Comparison of ENCODE assay signal across 8 cellular contexts in the genomic region with DNA sequence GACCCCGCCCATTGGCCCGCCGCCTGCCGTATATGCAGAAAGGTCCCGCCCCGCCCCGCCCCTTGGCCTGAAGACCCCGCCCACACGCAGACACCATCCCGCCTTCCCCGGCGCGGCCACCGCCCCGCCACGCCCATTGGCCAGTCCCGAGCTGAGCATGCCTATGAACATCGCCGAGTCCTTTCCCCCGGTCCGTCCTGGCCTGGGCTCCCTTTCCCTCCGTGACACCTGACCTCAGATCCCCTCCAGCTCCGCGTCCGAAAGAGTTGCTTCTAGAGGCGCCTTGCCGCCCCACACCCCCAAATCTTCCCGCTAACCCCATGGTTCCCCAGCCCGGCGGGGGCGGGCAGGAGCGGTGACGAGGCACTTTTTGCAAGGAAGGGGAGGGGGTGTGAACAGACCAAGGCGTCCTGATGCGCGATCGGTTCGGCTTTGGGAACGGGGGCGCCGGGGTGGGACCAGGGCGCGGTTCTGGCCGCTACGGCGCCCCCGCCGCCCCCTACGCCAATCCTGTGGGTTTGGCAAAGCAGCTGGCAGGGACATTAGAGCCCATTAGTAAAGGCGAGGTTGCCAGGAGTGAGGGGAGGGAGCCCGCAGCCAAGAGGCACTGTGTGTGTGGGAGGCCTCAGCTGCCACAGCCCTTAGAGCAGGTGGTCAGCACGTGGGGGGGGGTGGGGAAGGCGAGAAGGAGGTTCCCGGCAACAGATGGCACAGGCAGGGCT.
DNase-seq lines count a peak whose midpoint lies in the region; ATAC-seq and TF ChIP-seq lines count a peak whose summit lies in the region.

No MANE protein-coding gene starts in this region.

- peak overlapping the region; percentile 85 for H3K27ac ChIP-seq in caudate nucleus (ENCODE audit: low read depth, low read length)

- DNase-seq in NCI-H345 (lab: John Stamatoyannopoulos, UW): peak; percentile 98
- DNase-seq in activated CD4-positive, CD25-positive, alpha-beta regulatory T cell treated with anti-CD3 and anti-CD28 coated beads, Interleukin-2, amount 50 U/mL, for 16 hours (ENCODE audit: low read depth, low spot score): peak; percentile 72
- DNase-seq in caudate nucleus (lab: John Stamatoyannopoulos, UW): peak; percentile 29 to 96 (median 89)
- peak; percentile 93 for DNase-seq in iris pigment epithelial cell (ENCODE audit: low read depth)
- peak; percentile 81 to 88 for DNase-seq in stimulated activated CD4-positive, alpha-beta T cell treated with anti-CD3 and anti-CD28 coated beads, Interleukin-12 subunit alpha, Interleukin-12 subunit beta, amount 100 ng/mL, for 24 hours (ENCODE audit: low read depth in 2 of 2)

- TF ChIP-seq POLR2A in GM15510 (IDR thresholded peaks at IDR 0.05; ENCODE audit: borderline replicate concordance, extremely low read depth, insufficient read length): peak; percentile 43

- ATAC-seq in HG03103 (IDR thresholded peaks at IDR 0.05; ENCODE audit: low read depth, unreplicated experiment) (peak; percentile 48), HG03571 (IDR thresholded peaks at IDR 0.05; ENCODE audit: unreplicated experiment) (no peak)
